In the genomic region with DNA sequence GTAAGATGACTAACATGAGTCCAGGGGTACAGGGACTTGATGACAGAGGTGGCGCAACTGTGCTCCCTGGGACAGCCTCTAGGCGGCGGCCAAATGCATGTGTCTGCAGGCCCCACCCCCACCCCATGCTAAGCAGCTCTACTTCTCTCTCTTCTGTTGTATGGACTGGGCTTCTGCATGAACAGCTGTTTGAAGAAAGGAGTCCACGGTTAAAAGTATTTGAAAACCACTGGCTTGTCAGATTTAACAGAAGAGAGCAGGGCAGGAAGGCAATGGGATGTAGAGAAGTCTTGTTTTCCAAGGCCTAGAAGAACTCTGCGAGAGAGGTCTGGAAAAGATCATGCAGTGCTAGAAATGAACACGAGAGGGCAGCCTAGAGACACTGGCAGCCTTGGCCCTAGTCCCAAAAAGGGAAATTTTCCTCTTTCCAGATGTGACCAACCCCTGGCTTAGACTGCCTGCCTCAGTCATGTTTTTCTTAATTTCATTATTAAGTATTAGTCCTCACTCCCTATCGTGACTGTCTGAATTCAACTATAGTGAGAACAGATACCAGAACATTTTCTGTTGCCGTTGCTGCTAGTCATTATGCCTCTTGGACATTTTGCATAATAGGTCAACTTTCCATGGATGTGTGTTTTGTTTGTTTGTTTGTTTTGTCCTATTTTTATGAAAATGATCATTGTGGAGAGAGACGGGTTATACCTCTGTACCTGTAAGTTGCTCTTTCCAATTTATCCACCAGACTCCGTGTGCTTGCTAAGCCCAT, we compare ENCODE assay signal across 1 cellular context.
TF ChIP-seq lines count a peak whose summit lies in the region.

No MANE protein-coding gene starts in this region.

TF ChIP-seq in HepG2, 621 proteins besides CTCF, POLR2A, EP300 and RAD21 (continued from another document and continues in another):
- TF ChIP-seq SMAD3 (CRISPR knock-in tag; IDR thresholded peaks at IDR 0.05) (0 out of 2 replicates have a peak, but pooled peaks have one; percentile 27), YEATS2 (CRISPR knock-in tag; IDR thresholded peaks at IDR 0.05; ENCODE audit: borderline replicate concordance) (no peak), FLYWCH1 (CRISPR knock-in tag; IDR thresholded peaks at IDR 0.05) (no peak), RAD51 (IDR thresholded peaks at IDR 0.05; ENCODE audit: borderline replicate concordance) (no peak), LCORL (IDR thresholded peaks at IDR 0.05) (no peak), LCORL (CRISPR knock-in tag; IDR thresholded peaks at IDR 0.05) (0 out of 2 replicates have a peak, but pooled peaks have one; percentile 20), STAG1 (CRISPR knock-in tag; IDR thresholded peaks at IDR 0.05) (peak; percentile 85), THYN1 (CRISPR knock-in tag; IDR thresholded peaks at IDR 0.05; ENCODE audit: borderline replicate concordance, low read depth) (no peak), KLF16 (CRISPR knock-in tag; IDR thresholded peaks at IDR 0.05) (no peak), HDAC1 (CRISPR knock-in tag; IDR thresholded peaks at IDR 0.05) (no peak), ZBTB21 (CRISPR knock-in tag; IDR thresholded peaks at IDR 0.05) (no peak), ZNF549 (CRISPR knock-in tag; IDR thresholded peaks at IDR 0.05) (no peak), ZNF674 (CRISPR knock-in tag; IDR thresholded peaks at IDR 0.05; ENCODE audit: low read depth) (no peak), HNF4G (IDR thresholded peaks at IDR 0.05; ENCODE audit: borderline replicate concordance, low read depth, low read length) (no peak), HNF4G (CRISPR knock-in tag; IDR thresholded peaks at IDR 0.05; ENCODE audit: borderline replicate concordance, low read depth) (no peak), ZKSCAN8 (CRISPR knock-in tag; IDR thresholded peaks at IDR 0.05; ENCODE audit: borderline replicate concordance) (0 out of 2 replicates have a peak, but pooled peaks have one; percentile 5), EHMT2 (IDR thresholded peaks at IDR 0.05; ENCODE audit: borderline replicate concordance, low read depth, low read length) (peak; percentile 77; the same call in 1 of the 2 replicates), HDAC2 (CRISPR knock-in tag; IDR thresholded peaks at IDR 0.05) (no peak), ZNF12 (CRISPR knock-in tag; IDR thresholded peaks at IDR 0.05) (no peak), ZNF382 (CRISPR knock-in tag; IDR thresholded peaks at IDR 0.05; ENCODE audit: borderline replicate concordance) (no peak), NFKB2 (CRISPR knock-in tag; IDR thresholded peaks at IDR 0.05; ENCODE audit: borderline replicate concordance) (no peak), ZNF329 (CRISPR knock-in tag; IDR thresholded peaks at IDR 0.05; ENCODE audit: low read depth) (no peak), RARG (CRISPR knock-in tag; IDR thresholded peaks at IDR 0.05; ENCODE audit: low read depth) (no peak), TARDBP (CRISPR knock-in tag; IDR thresholded peaks at IDR 0.05) (no peak), YEATS4 (CRISPR knock-in tag; IDR thresholded peaks at IDR 0.05; ENCODE audit: borderline replicate concordance) (no peak), ZNF562 (CRISPR knock-in tag; IDR thresholded peaks at IDR 0.05; ENCODE audit: borderline replicate concordance) (no peak), ZNF761 (CRISPR knock-in tag; conservative IDR thresholded peaks at IDR 0.05) (no peak), JUNB (CRISPR knock-in tag; IDR thresholded peaks at IDR 0.05; ENCODE audit: borderline replicate concordance) (no peak), HOXA9 (CRISPR knock-in tag; IDR thresholded peaks at IDR 0.05; ENCODE audit: borderline replicate concordance) (no peak), ARNT2 (CRISPR knock-in tag; IDR thresholded peaks at IDR 0.05; ENCODE audit: low read depth) (no peak), ZFY (CRISPR knock-in tag; IDR thresholded peaks at IDR 0.05) (0 out of 2 replicates have a peak, but pooled peaks have one; percentile 22), MTF1 (CRISPR knock-in tag; IDR thresholded peaks at IDR 0.05) (no peak), ZNF331 (CRISPR knock-in tag; IDR thresholded peaks at IDR 0.05) (0 out of 2 replicates have a peak, but pooled peaks have one; percentile 37), ZNF230 (CRISPR knock-in tag; IDR thresholded peaks at IDR 0.05) (no peak), ZNF33A (CRISPR knock-in tag; IDR thresholded peaks at IDR 0.05; ENCODE audit: borderline replicate concordance) (no peak), RFXAP (CRISPR knock-in tag; IDR thresholded peaks at IDR 0.05; ENCODE audit: borderline replicate concordance) (no peak), ZMAT3 (CRISPR knock-in tag; conservative IDR thresholded peaks at IDR 0.05) (no peak), ZNF629 (CRISPR knock-in tag; conservative IDR thresholded peaks at IDR 0.05) (no peak), IKZF4 (CRISPR knock-in tag; IDR thresholded peaks at IDR 0.05; ENCODE audit: borderline replicate concordance, low read depth, not compliant biosample characterization) (no peak), ARNTL (CRISPR knock-in tag; IDR thresholded peaks at IDR 0.05) (no peak)
- TF ChIP-seq, protein P1, sequence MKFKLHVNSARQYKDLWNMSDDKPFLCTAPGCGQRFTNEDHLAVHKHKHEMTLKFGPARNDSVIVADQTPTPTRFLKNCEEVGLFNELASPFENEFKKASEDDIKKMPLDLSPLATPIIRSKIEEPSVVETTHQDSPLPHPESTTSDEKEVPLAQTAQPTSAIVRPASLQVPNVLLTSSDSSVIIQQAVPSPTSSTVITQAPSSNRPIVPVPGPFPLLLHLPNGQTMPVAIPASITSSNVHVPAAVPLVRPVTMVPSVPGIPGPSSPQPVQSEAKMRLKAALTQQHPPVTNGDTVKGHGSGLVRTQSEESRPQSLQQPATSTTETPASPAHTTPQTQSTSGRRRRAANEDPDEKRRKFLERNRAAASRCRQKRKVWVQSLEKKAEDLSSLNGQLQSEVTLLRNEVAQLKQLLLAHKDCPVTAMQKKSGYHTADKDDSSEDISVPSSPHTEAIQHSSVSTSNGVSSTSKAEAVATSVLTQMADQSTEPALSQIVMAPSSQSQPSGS (CRISPR knock-in tag; IDR thresholded peaks at IDR 0.05), result no peak
- TF ChIP-seq, protein P2, sequence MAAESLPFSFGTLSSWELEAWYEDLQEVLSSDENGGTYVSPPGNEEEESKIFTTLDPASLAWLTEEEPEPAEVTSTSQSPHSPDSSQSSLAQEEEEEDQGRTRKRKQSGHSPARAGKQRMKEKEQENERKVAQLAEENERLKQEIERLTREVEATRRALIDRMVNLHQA (CRISPR knock-in tag; IDR thresholded peaks at IDR 0.05), result no peak
- TF ChIP-seq, protein P3, sequence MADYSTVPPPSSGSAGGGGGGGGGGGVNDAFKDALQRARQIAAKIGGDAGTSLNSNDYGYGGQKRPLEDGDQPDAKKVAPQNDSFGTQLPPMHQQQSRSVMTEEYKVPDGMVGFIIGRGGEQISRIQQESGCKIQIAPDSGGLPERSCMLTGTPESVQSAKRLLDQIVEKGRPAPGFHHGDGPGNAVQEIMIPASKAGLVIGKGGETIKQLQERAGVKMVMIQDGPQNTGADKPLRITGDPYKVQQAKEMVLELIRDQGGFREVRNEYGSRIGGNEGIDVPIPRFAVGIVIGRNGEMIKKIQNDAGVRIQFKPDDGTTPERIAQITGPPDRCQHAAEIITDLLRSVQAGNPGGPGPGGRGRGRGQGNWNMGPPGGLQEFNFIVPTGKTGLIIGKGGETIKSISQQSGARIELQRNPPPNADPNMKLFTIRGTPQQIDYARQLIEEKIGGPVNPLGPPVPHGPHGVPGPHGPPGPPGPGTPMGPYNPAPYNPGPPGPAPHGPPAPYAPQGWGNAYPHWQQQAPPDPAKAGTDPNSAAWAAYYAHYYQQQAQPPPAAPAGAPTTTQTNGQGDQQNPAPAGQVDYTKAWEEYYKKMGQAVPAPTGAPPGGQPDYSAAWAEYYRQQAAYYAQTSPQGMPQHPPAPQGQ (CRISPR knock-in tag; IDR thresholded peaks at IDR 0.05; ENCODE audit: borderline replicate concordance), result no peak
- TF ChIP-seq, protein P4, sequence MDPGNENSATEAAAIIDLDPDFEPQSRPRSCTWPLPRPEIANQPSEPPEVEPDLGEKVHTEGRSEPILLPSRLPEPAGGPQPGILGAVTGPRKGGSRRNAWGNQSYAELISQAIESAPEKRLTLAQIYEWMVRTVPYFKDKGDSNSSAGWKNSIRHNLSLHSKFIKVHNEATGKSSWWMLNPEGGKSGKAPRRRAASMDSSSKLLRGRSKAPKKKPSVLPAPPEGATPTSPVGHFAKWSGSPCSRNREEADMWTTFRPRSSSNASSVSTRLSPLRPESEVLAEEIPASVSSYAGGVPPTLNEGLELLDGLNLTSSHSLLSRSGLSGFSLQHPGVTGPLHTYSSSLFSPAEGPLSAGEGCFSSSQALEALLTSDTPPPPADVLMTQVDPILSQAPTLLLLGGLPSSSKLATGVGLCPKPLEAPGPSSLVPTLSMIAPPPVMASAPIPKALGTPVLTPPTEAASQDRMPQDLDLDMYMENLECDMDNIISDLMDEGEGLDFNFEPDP (CRISPR knock-in tag; conservative IDR thresholded peaks at IDR 0.05), result 0 out of 2 replicates have a peak, but pooled peaks have one; percentile 55
- TF ChIP-seq, protein P5, sequence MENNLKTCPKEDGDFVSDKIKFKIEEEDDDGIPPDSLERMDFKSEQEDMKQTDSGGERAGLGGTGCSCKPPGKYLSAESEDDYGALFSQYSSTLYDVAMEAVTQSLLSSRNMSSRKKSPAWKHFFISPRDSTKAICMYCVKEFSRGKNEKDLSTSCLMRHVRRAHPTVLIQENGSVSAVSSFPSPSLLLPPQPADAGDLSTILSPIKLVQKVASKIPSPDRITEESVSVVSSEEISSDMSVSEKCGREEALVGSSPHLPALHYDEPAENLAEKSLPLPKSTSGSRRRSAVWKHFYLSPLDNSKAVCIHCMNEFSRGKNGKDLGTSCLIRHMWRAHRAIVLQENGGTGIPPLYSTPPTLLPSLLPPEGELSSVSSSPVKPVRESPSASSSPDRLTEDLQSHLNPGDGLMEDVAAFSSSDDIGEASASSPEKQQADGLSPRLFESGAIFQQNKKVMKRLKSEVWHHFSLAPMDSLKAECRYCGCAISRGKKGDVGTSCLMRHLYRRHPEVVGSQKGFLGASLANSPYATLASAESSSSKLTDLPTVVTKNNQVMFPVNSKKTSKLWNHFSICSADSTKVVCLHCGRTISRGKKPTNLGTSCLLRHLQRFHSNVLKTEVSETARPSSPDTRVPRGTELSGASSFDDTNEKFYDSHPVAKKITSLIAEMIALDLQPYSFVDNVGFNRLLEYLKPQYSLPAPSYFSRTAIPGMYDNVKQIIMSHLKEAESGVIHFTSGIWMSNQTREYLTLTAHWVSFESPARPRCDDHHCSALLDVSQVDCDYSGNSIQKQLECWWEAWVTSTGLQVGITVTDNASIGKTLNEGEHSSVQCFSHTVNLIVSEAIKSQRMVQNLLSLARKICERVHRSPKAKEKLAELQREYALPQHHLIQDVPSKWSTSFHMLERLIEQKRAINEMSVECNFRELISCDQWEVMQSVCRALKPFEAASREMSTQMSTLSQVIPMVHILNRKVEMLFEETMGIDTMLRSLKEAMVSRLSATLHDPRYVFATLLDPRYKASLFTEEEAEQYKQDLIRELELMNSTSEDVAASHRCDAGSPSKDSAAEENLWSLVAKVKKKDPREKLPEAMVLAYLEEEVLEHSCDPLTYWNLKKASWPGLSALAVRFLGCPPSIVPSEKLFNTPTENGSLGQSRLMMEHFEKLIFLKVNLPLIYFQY (CRISPR knock-in tag; IDR thresholded peaks at IDR 0.05; ENCODE audit: borderline replicate concordance), result no peak
- TF ChIP-seq, protein P6, sequence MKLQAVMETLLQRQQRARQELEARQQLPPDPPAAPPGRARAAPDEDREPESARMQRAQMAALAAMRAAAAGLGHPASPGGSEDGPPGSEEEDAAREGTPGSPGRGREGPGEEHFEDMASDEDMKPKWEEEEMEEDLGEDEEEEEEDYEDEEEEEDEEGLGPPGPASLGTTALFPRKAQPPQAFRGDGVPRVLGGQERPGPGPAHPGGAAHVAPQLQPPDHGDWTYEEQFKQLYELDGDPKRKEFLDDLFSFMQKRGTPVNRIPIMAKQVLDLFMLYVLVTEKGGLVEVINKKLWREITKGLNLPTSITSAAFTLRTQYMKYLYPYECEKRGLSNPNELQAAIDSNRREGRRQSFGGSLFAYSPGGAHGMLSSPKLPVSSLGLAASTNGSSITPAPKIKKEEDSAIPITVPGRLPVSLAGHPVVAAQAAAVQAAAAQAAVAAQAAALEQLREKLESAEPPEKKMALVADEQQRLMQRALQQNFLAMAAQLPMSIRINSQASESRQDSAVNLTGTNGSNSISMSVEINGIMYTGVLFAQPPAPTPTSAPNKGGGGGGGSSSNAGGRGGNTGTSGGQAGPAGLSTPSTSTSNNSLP (IDR thresholded peaks at IDR 0.05; ENCODE audit: low read depth, low read length), result 0 out of 2 replicates have a peak, but pooled peaks have one; percentile 13
- TF ChIP-seq, protein P7, sequence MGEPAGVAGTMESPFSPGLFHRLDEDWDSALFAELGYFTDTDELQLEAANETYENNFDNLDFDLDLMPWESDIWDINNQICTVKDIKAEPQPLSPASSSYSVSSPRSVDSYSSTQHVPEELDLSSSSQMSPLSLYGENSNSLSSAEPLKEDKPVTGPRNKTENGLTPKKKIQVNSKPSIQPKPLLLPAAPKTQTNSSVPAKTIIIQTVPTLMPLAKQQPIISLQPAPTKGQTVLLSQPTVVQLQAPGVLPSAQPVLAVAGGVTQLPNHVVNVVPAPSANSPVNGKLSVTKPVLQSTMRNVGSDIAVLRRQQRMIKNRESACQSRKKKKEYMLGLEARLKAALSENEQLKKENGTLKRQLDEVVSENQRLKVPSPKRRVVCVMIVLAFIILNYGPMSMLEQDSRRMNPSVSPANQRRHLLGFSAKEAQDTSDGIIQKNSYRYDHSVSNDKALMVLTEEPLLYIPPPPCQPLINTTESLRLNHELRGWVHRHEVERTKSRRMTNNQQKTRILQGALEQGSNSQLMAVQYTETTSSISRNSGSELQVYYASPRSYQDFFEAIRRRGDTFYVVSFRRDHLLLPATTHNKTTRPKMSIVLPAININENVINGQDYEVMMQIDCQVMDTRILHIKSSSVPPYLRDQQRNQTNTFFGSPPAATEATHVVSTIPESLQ (CRISPR knock-in tag; conservative IDR thresholded peaks at IDR 0.05), result no peak
- TF ChIP-seq, protein P8, sequence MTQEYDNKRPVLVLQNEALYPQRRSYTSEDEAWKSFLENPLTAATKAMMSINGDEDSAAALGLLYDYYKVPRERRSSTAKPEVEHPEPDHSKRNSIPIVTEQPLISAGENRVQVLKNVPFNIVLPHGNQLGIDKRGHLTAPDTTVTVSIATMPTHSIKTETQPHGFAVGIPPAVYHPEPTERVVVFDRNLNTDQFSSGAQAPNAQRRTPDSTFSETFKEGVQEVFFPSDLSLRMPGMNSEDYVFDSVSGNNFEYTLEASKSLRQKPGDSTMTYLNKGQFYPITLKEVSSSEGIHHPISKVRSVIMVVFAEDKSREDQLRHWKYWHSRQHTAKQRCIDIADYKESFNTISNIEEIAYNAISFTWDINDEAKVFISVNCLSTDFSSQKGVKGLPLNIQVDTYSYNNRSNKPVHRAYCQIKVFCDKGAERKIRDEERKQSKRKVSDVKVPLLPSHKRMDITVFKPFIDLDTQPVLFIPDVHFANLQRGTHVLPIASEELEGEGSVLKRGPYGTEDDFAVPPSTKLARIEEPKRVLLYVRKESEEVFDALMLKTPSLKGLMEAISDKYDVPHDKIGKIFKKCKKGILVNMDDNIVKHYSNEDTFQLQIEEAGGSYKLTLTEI (CRISPR knock-in tag; conservative IDR thresholded peaks at IDR 0.05), result no peak
